ENCODE assay signal across 28 cellular contexts in the genomic region with DNA sequence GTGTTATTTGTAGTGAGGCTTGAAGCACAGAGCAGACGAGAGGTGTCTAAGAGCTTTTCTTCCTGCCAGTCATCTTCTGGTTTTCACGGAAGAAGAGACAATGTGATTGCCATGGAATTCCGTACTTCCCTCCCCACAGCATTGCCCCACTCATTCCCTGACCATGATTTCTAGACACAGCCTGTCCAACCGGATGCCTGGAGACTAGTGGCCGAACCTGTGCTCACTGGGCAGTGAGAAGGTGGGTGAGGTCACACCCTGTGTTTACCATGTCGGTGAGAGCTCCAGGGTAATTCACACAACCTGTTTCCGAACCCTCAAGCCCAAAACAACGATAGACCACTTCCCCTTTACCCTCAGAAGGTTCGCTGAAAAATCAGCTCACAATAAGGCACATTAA.
"Had no signal": no experiment of that assay in that cellular context is flagged by ENCODE, and none has a peak within 500 bp of the region (broad histone marks: within the 10 kb centered on the region; RNA-seq: fewer than 3 reads in every experiment).

No MANE protein-coding gene starts in this region.

- H3K9me3 ChIP-seq: ovary, psoas muscle, right lobe of liver, sigmoid colon, stomach, thoracic aorta, thyroid gland, tibial nerve, vagina had no signal

- H3K27ac ChIP-seq: ovary, parathyroid adenoma, psoas muscle, right lobe of liver, sigmoid colon, stomach, thoracic aorta, thyroid gland, tibial nerve, vagina had no signal

- H3K36me3 ChIP-seq: ovary, right lobe of liver, sigmoid colon, stomach, thoracic aorta, thyroid gland, tibial nerve, vagina had no signal

- H3K27me3 Mint-ChIP-seq: naive thymus-derived CD4-positive, alpha-beta T cell; stimulated activated naive B cell treated with anti-CD40 and anti-IgM and Interleukin-4, amounts not matched to agents 10 μg/mL and 1 μg/mL and 100 μg/mL, for 72 hours; stimulated activated naive CD8-positive, alpha-beta T cell treated with anti-CD3 and anti-CD28 coated beads, Interleukin-15, Interleukin-2, amounts not matched to agents 100 ng/mL and 50 ng/mL, for 24 hours had no signal

- H3K9me3 Mint-ChIP-seq: naive thymus-derived CD4-positive, alpha-beta T cell; natural killer cell; nephron; neural crest cell; stimulated activated effector memory CD8-positive, alpha-beta T cell treated with anti-CD3 and anti-CD28 coated beads, Interleukin-12 subunit alpha, Interleukin-12 subunit beta, amount 100 ng/mL, for 72 hours; stimulated activated naive B cell treated with anti-CD40 and anti-IgM and Interleukin-4, amounts not matched to agents 10 μg/mL and 1 μg/mL and 100 μg/mL, for 72 hours; stimulated activated naive CD8-positive, alpha-beta T cell treated with anti-CD3 and anti-CD28 coated beads, Interleukin-15, Interleukin-2, amounts not matched to agents 100 ng/mL and 50 ng/mL, for 24 hours; type B pancreatic cell had no signal

- H3K79me2 ChIP-seq: parathyroid adenoma had no signal

- H3K9ac ChIP-seq: parathyroid adenoma had no signal

- H3K36me3 Mint-ChIP-seq: naive thymus-derived CD4-positive, alpha-beta T cell; natural killer cell; stimulated activated effector memory CD8-positive, alpha-beta T cell treated with anti-CD3 and anti-CD28 coated beads, Interleukin-12 subunit alpha, Interleukin-12 subunit beta, amount 100 ng/mL, for 72 hours; stimulated activated naive B cell treated with anti-CD40 and anti-IgM and Interleukin-4, amounts not matched to agents 10 μg/mL and 1 μg/mL and 100 μg/mL, for 72 hours; type B pancreatic cell had no signal

- H3K4me3 Mint-ChIP-seq: naive thymus-derived CD4-positive, alpha-beta T cell; natural killer cell; nephron; neural crest cell; stimulated activated effector memory CD8-positive, alpha-beta T cell treated with anti-CD3 and anti-CD28 coated beads, Interleukin-12 subunit alpha, Interleukin-12 subunit beta, amount 100 ng/mL, for 72 hours; stimulated activated naive B cell treated with anti-CD40 and anti-IgM and Interleukin-4, amounts not matched to agents 10 μg/mL and 1 μg/mL and 100 μg/mL, for 72 hours; stimulated activated naive CD8-positive, alpha-beta T cell treated with anti-CD3 and anti-CD28 coated beads, Interleukin-15, Interleukin-2, amounts not matched to agents 100 ng/mL and 50 ng/mL, for 24 hours; type B pancreatic cell had no signal

- H3K4me1 ChIP-seq: parathyroid adenoma, psoas muscle, right lobe of liver, thyroid gland had no signal

- ATAC-seq: naive thymus-derived CD4-positive, alpha-beta T cell; psoas muscle; right cardiac atrium; right lobe of liver; stimulated activated effector memory CD8-positive, alpha-beta T cell treated with anti-CD3 and anti-CD28 coated beads, Interleukin-12 subunit alpha, Interleukin-12 subunit beta, amount 100 ng/mL, for 72 hours; stimulated activated naive B cell treated with anti-CD40 and anti-IgM and Interleukin-4, amounts not matched to agents 10 μg/mL and 1 μg/mL and 100 μg/mL, for 72 hours had no signal

- H3K27me3 ChIP-seq: ovary, right lobe of liver, sigmoid colon, stomach, thyroid gland, tibial nerve, vagina had no signal

- H3K4me1 Mint-ChIP-seq: stimulated activated naive B cell treated with anti-CD40 and anti-IgM and Interleukin-4, amounts not matched to agents 10 μg/mL and 1 μg/mL and 100 μg/mL, for 72 hours had no signal

- H3K4me3 ChIP-seq: ovary, psoas muscle, right lobe of liver, sigmoid colon, stomach, thoracic aorta, thyroid gland, tibial nerve, vagina had no signal

- H3K27ac Mint-ChIP-seq: naive thymus-derived CD4-positive, alpha-beta T cell; natural killer cell; nephron; progenitor cell of endocrine pancreas; stimulated activated effector memory CD8-positive, alpha-beta T cell treated with anti-CD3 and anti-CD28 coated beads, Interleukin-12 subunit alpha, Interleukin-12 subunit beta, amount 100 ng/mL, for 72 hours; stimulated activated naive CD8-positive, alpha-beta T cell treated with anti-CD3 and anti-CD28 coated beads, Interleukin-15, Interleukin-2, amounts not matched to agents 100 ng/mL and 50 ng/mL, for 24 hours; type B pancreatic cell had no signal

- H2AFZ ChIP-seq: parathyroid adenoma had no signal

- DNase-seq: natural killer cell; occipital lobe; ovary; posterior cingulate gyrus; psoas muscle; right cardiac atrium; right lobe of liver; sigmoid colon; small intestine; stimulated activated CD4-positive, alpha-beta T cell treated with anti-CD3 and anti-CD28 coated beads, Interleukin-15, amount 100 ng/mL, for 24 hours; stimulated activated CD4-positive, alpha-beta T cell treated with anti-CD3 and anti-CD28 coated beads, Interleukin-2, amount 100 ng/mL, for 24 hours; stimulated activated CD4-positive, alpha-beta T cell treated with anti-CD3 and anti-CD28 coated beads, Interleukin-2, amount 100 ng/mL, for 48 hours; stimulated activated CD4-positive, alpha-beta T cell treated with anti-CD3 and anti-CD28 coated beads, Interleukin-4, amount 100 ng/mL, for 24 hours; stimulated activated naive B cell treated with anti-CD40 and anti-IgM and Interleukin-4, amounts not matched to agents 10 μg/mL and 1 μg/mL and 100 μg/mL, for 72 hours; stimulated activated naive CD4-positive, alpha-beta T cell treated with Interleukin-2 at 50 U/mL for 16 hours; stomach; thyroid gland had no signal
